In the genomic region with DNA sequence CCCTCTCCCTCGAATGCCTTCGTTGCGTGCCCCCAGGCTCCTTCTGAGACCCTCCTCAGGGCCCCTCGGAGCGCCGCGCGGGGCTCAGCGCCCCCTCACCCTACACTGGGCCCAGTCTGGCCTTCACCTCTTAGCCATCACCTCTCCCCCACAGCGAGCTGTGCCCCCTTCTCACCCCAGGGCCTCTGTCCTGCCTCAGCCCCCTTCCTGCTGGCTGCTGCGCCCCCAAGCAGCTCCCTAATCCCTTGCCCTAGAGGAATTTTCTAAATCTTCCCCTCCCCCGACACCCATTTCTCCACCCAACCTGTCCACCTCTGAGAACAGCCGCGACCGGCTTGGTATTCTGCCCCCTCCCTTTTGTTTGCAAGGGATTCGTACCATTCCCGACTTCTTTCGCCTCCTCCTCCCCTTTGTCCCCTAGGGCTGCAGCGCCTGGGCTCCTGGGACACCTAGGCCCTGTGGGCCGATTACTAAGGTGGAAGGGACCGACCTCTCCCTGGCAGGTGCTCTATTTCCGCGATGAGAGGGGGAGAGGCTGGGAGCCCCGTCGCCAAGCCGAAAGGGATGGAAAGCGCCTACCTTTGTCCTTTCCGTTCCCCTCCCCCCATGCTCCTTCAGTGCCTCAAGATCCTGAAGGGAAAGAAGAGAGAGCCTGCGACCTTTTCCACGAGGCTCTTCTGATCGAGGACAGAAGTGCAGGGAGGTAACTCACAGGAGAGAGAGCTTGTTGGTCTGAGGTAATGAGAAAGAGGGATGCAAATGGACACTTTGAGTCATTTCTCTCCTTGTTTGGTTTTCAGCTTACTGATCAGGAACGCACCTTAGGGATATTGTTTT, we compare ENCODE assay signal across 8 cellular contexts. TPM values are rescaled to one million over a fixed set of nuclear protein-coding genes. Genes with fewer than 3 reads are reported as not detected.
DNase-seq lines count a peak whose midpoint lies in the region; ATAC-seq and TF ChIP-seq lines count a peak whose summit lies in the region.

No MANE protein-coding gene starts in this region.

- H3K9me3 ChIP-seq in BLaER1 treated with 17β-estradiol and CSF1 and Interleukin-3, amounts not matched to agents 10 nM and 100 nM (replicated peaks in 1 of 11): peaks cover 0 to 7% (median 3%) of the 10 kb centered on the region in 11 experiments; a peak in 5 of 22 replicates
- H3K9me3 ChIP-seq in HCT116 (ENCODE audit: control insufficient read depth in 1 of 2, insufficient read depth in 1 of 2, low read depth in 1 of 2, low read length in 2 of 2) (no peaks in the 10 kb centered on the region), left ventricle myocardium inferior (replicated peaks) (no peaks in the 10 kb centered on the region), skeletal muscle tissue (ENCODE audit: control insufficient read depth in 3 of 3, low read length in 3 of 3) (no peaks in the 10 kb centered on the region)

- BruUV-seq in HCT116 (replicated peaks; lab: Mats Ljungman, UMichigan): no TSS peak

- H3K9me2 ChIP-seq in HCT116 (ENCODE audit: insufficient read depth): no peaks in the 10 kb centered on the region

- RAD21 ChIA-PET in HCT116 (lab: Charles Lee; ENCODE audit: low non-redundant PET in 1 of 2, low total read pairs in 2 of 2, uncharacterized antibody in 2 of 2, unreplicated experiment in 2 of 2): interaction anchor here (0.7 to 1.5 kb wide), 2 partner anchors 208 to 209 kb away, joined by 3 read pairs; no protein-coding TSS in a partner anchor

- no peak overlapping the region for H2AFZ ChIP-seq in HCT116 (ENCODE audit: low read depth, low read length, poor library complexity, severe bottlenecking)

- ATAC-seq in HCT116 (peak; percentile 11), omental fat pad (ENCODE audit: low FRiP score) (no peak)

- H3K27ac ChIP-seq in BLaER1 treated with 17β-estradiol and CSF1 and Interleukin-3, amounts not matched to agents 10 nM and 100 nM: peak overlapping the region in 10 of 11 experiments; percentile 16 to 88 (median 86); a peak in 19 of 22 replicates
- peak overlapping the region; percentile 90 for H3K27ac ChIP-seq in HCT116 (ENCODE audit: low read depth, low read length)
- H3K27ac ChIP-seq in VCaP: peak overlapping the region; percentile 93
- peak overlapping the region; percentile 87 for H3K27ac ChIP-seq in left ventricle myocardium inferior (replicated peaks)
- H3K27ac ChIP-seq in skeletal muscle tissue (ENCODE audit: low read depth, low read length): no peak overlapping the region

- TF ChIP-seq CTCF in HCT116 (IDR thresholded peaks at IDR 0.05 in 2 of 3, conservative IDR thresholded peaks at IDR 0.05 in 1 of 3; ENCODE audit: borderline replicate concordance in 1 of 3, insufficient read depth in 1 of 3, low read depth in 2 of 3, low read length in 2 of 3) (no peak), VCaP (conservative IDR thresholded peaks at IDR 0.05) (no peak), left ventricle myocardium inferior (IDR thresholded peaks at IDR 0.05; ENCODE audit: borderline replicate concordance) (no peak), omental fat pad (IDR thresholded peaks at IDR 0.05) (no peak)

- peak overlapping the region; percentile 66 to 93 (median 88) for H3K4me2 ChIP-seq in BLaER1 treated with 17β-estradiol and CSF1 and Interleukin-3, amounts not matched to agents 10 nM and 100 nM
- peak overlapping the region; percentile 83 for H3K4me2 ChIP-seq in HCT116 (ENCODE audit: low read length)

- H3K27me3 ChIP-seq in BLaER1 treated with 17β-estradiol and CSF1 and Interleukin-3, amounts not matched to agents 10 nM and 100 nM: peaks cover 20 to 86% (median 70%) of the 10 kb centered on the region in 11 experiments
- H3K27me3 ChIP-seq in HCT116 (ENCODE audit: insufficient read depth, low read length): no peaks in the 10 kb centered on the region
- no peaks in the 10 kb centered on the region for H3K27me3 ChIP-seq in left ventricle myocardium inferior (ENCODE audit: low read depth)
- H3K27me3 ChIP-seq in skeletal muscle tissue (ENCODE audit: control insufficient read depth in 3 of 3, insufficient read depth in 3 of 3, low read length in 3 of 3): no peaks in the 10 kb centered on the region

- DNase-seq in HCT116 (ENCODE audit: low read depth, low spot score) (no peak), left ventricle myocardium inferior (no peak), cerebellar nuclear complex (lab: John Stamatoyannopoulos, UW) (no peak), hypothalamus (lab: John Stamatoyannopoulos, UW) (no peak), omental fat pad (ENCODE audit: low spot score) (no peak)

- CTCF ChIA-PET in HCT116 (lab: Charles Lee): interaction anchor here (1.0 kb wide), 1 partner anchor 98 kb away, joined by 4 read pairs; no protein-coding TSS in a partner anchor

- POLR2A ChIA-PET in HCT116 (lab: Charles Lee): no interaction called here

- H3K36me3 ChIP-seq in BLaER1 treated with 17β-estradiol and CSF1 and Interleukin-3, amounts not matched to agents 10 nM and 100 nM: peaks cover 0 to 29% (median 14%) of the 10 kb centered on the region in 11 experiments; a peak in 14 of 22 replicates
- H3K36me3 ChIP-seq in HCT116 (ENCODE audit: control insufficient read depth in 1 of 2, insufficient read depth in 2 of 2, low read length in 2 of 2) (0 out of 4 replicates have a peak, but pooled peaks cover 0 to 4% of the 10 kb centered on the region in 2 experiments), left ventricle myocardium inferior (no peaks in the 10 kb centered on the region), skeletal muscle tissue (ENCODE audit: control insufficient read depth in 3 of 3, insufficient read depth in 3 of 3, low read length in 3 of 3) (no peaks in the 10 kb centered on the region)

- TF ChIP-seq RAD21 in HCT116 (IDR thresholded peaks at IDR 0.05; ENCODE audit: low read depth): no peak

- no peak for TF ChIP-seq POLR2A in HCT116 (IDR thresholded peaks at IDR 0.05; ENCODE audit: borderline replicate concordance, extremely low read depth, insufficient read depth, insufficient read length)

- peaks cover 20% of the 10 kb centered on the region for H3K79me2 ChIP-seq in HCT116 (ENCODE audit: insufficient read depth, low read length)

- intact Hi-C loops in HCT116 (cut with micrococcal nuclease) (loop anchor here (2.0 to 10.0 kb wide), 2 partner anchors 21 to 309 kb away; no protein-coding TSS in a partner anchor), left ventricle myocardium inferior (cut with micrococcal nuclease) (no loop called here)

- peak overlapping the region; percentile 49 to 89 (median 84); a peak in 21 of 22 replicates for H3K9ac ChIP-seq in BLaER1 treated with 17β-estradiol and CSF1 and Interleukin-3, amounts not matched to agents 10 nM and 100 nM
- H3K9ac ChIP-seq in HCT116 (ENCODE audit: low read length) (peak overlapping the region; percentile 81), skeletal muscle tissue (ENCODE audit: low read depth in 1 of 3, low read length in 3 of 3) (peak overlapping the region in 1 of 3 donors; percentile 57)

- peak overlapping the region; percentile 51 to 79 (median 70) for H3K4me3 ChIP-seq in BLaER1 treated with 17β-estradiol and CSF1 and Interleukin-3, amounts not matched to agents 10 nM and 100 nM
- H3K4me3 ChIP-seq in HCT116 (replicated peaks in 1 of 2; ENCODE audit: low read depth in 1 of 2, low read length in 2 of 2): peak overlapping the region; percentile 67 to 73
- peak overlapping the region; percentile 67 for H3K4me3 ChIP-seq in left ventricle myocardium inferior
- peak overlapping the region; percentile 14 to 43 (median 41) for H3K4me3 ChIP-seq in skeletal muscle tissue (ENCODE audit: low read length in 3 of 3)

- peaks cover 8 to 45% (median 31%) of the 10 kb centered on the region in 10 experiments for H3K4me1 ChIP-seq in BLaER1 treated with 17β-estradiol and CSF1 and Interleukin-3, amounts not matched to agents 10 nM and 100 nM
- H3K4me1 ChIP-seq in HCT116 (ENCODE audit: control insufficient read depth in 1 of 2, insufficient read depth in 2 of 2, low read length in 2 of 2) (peaks cover 10 to 32% of the 10 kb centered on the region in 2 experiments), left ventricle myocardium inferior (peaks cover 8% of the 10 kb centered on the region), skeletal muscle tissue (ENCODE audit: control insufficient read depth in 3 of 3, insufficient read depth in 3 of 3, low read length in 3 of 3) (peaks cover 6 to 14% (median 11%) of the 10 kb centered on the region in 3 donors)

- H4K20me1 ChIP-seq in BLaER1 treated with 17β-estradiol and CSF1 and Interleukin-3, amounts not matched to agents 10 nM and 100 nM: peaks cover 0 to 13% (median 0%) of the 10 kb centered on the region in 11 experiments; a peak in 6 of 22 replicates
- no peaks in the 10 kb centered on the region for H4K20me1 ChIP-seq in HCT116 (ENCODE audit: insufficient read depth)

TF ChIP-seq in HCT116, 20 proteins besides CTCF, POLR2A, EP300 and RAD21:
- no peak for TF ChIP-seq FOSL1 (IDR thresholded peaks at IDR 0.05; ENCODE audit: low read depth)
- peak; percentile 36; the same call in 1 of the 2 replicates for TF ChIP-seq ZFX (IDR thresholded peaks at IDR 0.05)

RNA-seq across cellular contexts. Expression of a gene that starts 10.9 kb away (rescaled TPM):
- total RNA-seq in HCT116 (2021; ENCODE audit: unreplicated experiment) (48.4 TPM), left ventricle myocardium inferior (7.9 TPM), skeletal muscle tissue (7.3 TPM), omental fat pad (1 to 10 TPM; 3.7 to 7.8 (median 5.3) TPM)
- polyA plus RNA-seq in HCT116 (2012): 32.2 and 37.8 TPM in 2 replicates

RNA-seq across cellular contexts. Expression of a gene that starts 32.5 kb away (rescaled TPM):
- total RNA-seq in HCT116 (2021; ENCODE audit: unreplicated experiment) (not detected), left ventricle myocardium inferior (not detected), skeletal muscle tissue (not detected), omental fat pad (not detected)
- 0.07 TPM in 1 of 2 replicates, not detected in the other for polyA plus RNA-seq in HCT116 (2012)
